In the genomic region with DNA sequence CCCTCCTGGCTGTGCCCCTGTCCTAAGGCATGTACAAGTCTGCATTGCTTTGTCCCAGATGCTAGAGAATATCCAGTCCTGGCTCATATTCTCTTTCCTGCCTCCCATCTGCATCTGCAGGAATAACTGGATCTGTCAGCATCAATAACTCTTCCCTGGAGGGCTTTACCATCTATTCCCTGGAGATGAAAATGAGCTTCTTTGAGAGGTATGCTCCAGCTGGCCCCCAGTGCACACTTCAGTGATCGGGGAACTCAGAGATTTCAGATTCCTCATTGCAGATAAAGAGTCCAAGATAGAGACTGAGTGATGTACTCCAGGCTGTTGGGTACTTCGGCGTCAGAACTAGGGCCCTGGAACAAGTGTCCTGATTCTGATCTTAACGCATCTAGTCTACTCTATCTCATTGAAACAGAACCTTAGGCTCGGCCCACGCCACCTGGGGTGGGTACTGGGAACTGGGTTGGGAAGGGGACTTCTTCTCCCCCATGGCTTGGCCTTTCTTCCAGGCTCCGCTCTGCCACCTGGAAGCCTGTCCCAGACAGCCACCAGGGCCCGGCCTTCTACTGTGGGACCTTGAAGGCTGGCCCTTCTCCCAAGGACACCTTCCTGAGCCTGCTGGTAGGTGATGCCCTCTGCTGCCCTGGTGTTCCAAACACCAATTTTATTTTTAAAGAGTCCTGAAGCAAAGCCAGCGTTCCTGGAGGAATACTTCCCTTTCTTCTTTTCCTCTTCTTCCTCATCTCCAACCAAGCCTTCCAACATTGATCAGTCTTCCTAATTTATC, we compare ENCODE assay signal across 23 cellular contexts. TPM values are rescaled to one million over a fixed set of nuclear protein-coding genes. Genes with fewer than 3 reads are reported as not detected.
"Had no signal": no experiment of that assay in that cellular context is flagged by ENCODE, and none has a peak within 500 bp of the region (broad histone marks: within the 10 kb centered on the region; RNA-seq: fewer than 3 reads in every experiment).

No MANE protein-coding gene starts in this region.

- H3K27me3 ChIP-seq: cardiac muscle cell, gastrocnemius medialis, right lobe of liver had no signal

- H3K9me3 ChIP-seq: esophagus squamous epithelium, gastrocnemius medialis, right lobe of liver had no signal

- H3K4me1 ChIP-seq: esophagus squamous epithelium, gastrocnemius medialis, parathyroid adenoma, right lobe of liver, tibial artery had no signal

- H3K27ac ChIP-seq: cardiac muscle cell, esophagus squamous epithelium, gastrocnemius medialis, parathyroid adenoma, right lobe of liver, tibial artery, VCaP had no signal

- H3K36me3 ChIP-seq: cardiac muscle cell, esophagus squamous epithelium, gastrocnemius medialis, right lobe of liver, tibial artery had no signal

- ATAC-seq: activated CD8-positive, alpha-beta T cell treated with anti-CD3 and anti-CD28 coated beads, Interleukin-2, amount 10 ng/mL, durations not matched to agents 7 days and 5 days; activated naive CD8-positive, alpha-beta T cell treated with anti-CD3 and anti-CD28 coated beads, Interleukin-2, amount 50 U/mL, for 24 hours; gastrocnemius medialis; natural killer cell; stimulated activated effector memory CD8-positive, alpha-beta T cell treated with anti-CD3 and anti-CD28 coated beads, Interleukin-12 subunit alpha, Interleukin-12 subunit beta, amount 100 ng/mL, for 72 hours; stimulated activated naive CD8-positive, alpha-beta T cell treated with anti-CD3 and anti-CD28 coated beads, Interleukin-15, amount 100 ng/mL, for 72 hours had no signal

- H3K4me3 ChIP-seq: cardiac muscle cell, esophagus squamous epithelium, gastrocnemius medialis, right lobe of liver, tibial artery had no signal

- H2AFZ ChIP-seq: parathyroid adenoma had no signal

- DNase-seq: activated CD4-positive, alpha-beta T cell treated with anti-CD3 and anti-CD28 coated beads, Interleukin-2, amount 10 ng/mL, durations not matched to agents 7 days and 5 days; activated CD4-positive, CD25-positive, alpha-beta regulatory T cell treated with anti-CD3 and anti-CD28 coated beads, Interleukin-2, amount 50 U/mL, for 72 hours; activated CD8-positive, alpha-beta T cell treated with anti-CD3 and anti-CD28 coated beads, Interleukin-2, amount 10 ng/mL, durations not matched to agents 7 days and 5 days; activated gamma-delta T cell; activated naive CD4-positive, alpha-beta T cell treated with anti-CD3 and anti-CD28 coated beads, Interleukin-2, amount 50 U/mL, for 16 hours; activated naive CD8-positive, alpha-beta T cell treated with anti-CD3 and anti-CD28 coated beads, Interleukin-2, amount 50 U/mL, for 24 hours; cortex of kidney; endodermal cell; esophagus squamous epithelium; gastrocnemius medialis; hypothalamus; midbrain; natural killer cell; right lobe of liver; small intestine; stimulated activated CD4-positive, alpha-beta T cell treated with anti-CD3 and anti-CD28 coated beads, Interleukin-2, amount 100 ng/mL, for 24 hours; stimulated activated naive CD8-positive, alpha-beta T cell treated with anti-CD3 and anti-CD28 coated beads, Interleukin-15, amount 100 ng/mL, for 72 hours; tibial artery had no signal

- H3K79me2 ChIP-seq: parathyroid adenoma had no signal

RNA-seq across cellular contexts. Expression of gene GLB1L3, which starts 37.8 kb away (rescaled TPM):
- total RNA-seq: cardiac muscle cell, gastrocnemius medialis, pulmonary artery endothelial cell, right lobe of liver had no signal
